In the genomic region with DNA sequence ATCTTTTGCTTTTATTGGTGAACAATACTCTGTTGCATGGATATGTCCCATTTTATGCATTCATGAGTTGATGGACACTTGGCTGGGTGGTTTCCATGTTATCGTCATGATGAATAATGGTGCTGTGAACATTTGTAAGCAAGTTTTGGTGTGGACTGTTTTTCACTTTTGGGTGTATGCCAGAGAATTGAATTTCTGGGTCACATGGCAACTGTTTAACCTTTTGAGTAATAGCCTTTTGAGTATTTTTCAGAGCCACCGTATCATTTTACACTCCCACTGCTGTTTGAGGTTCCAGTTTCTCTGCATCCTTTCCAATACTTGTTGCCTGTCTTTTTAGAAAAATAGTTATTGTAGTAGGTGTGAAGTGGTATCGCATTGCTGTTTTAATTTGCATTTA, we compare ENCODE assay signal across 20 cellular contexts.
DNase-seq lines count a peak whose midpoint lies in the region; ATAC-seq, FAIRE-seq and TF ChIP-seq lines count a peak whose summit lies in the region.
"Had no signal": no experiment of that assay in that cellular context is flagged by ENCODE, and none has a peak within 500 bp of the region (broad histone marks: within the 10 kb centered on the region; RNA-seq: fewer than 3 reads in every experiment).

No MANE protein-coding gene starts in this region.

- FAIRE-seq in bronchial epithelial cell (lab: Jason Lieb, UNC), result no peak
- FAIRE-seq: frontal cortex had no signal

- TF ChIP-seq CTCF in bronchial epithelial cell (IDR thresholded peaks at IDR 0.05; ENCODE audit: insufficient read depth, low read length, severe bottlenecking) (no peak), psoas muscle (IDR thresholded peaks at IDR 0.05) (no peak), smooth muscle cell (IDR thresholded peaks at IDR 0.05; ENCODE audit: borderline replicate concordance, insufficient read depth, poor library complexity, severe bottlenecking) (no peak)

- intact Hi-C loops in psoas muscle (cut with DNase I), result loop anchor here in 1 of 2 donors (5.0 kb wide), 1 partner anchor 36 kb away; no protein-coding TSS in a partner anchor

- no peak for DNase-seq in activated T-cell treated with anti-CD3 and anti-CD28 coated beads, Interleukin-2, amount 50 U/mL, for 72 hours
- DNase-seq in activated T-cell treated with anti-CD3 and anti-CD28 coated beads for 4 hours (no peak), NCI-H2171 treated with DMSO at 0.1 percent for 48 hours (lab: John Stamatoyannopoulos, UW) (peak; percentile 74), bronchial epithelial cell (ENCODE audit: low read depth) (peak; percentile 92), psoas muscle (no peak), smooth muscle cell (lab: John Stamatoyannopoulos, UW; ENCODE audit: unreplicated experiment) (no peak)
- no peak for DNase-seq in stimulated activated effector memory CD8-positive, alpha-beta T cell treated with anti-CD3 and anti-CD28 coated beads, Interleukin-12 subunit alpha, Interleukin-12 subunit beta, amount 100 ng/mL, for 72 hours (ENCODE audit: low spot score in 2 of 2)
- DNase-seq: activated naive CD4-positive, alpha-beta T cell treated with anti-CD3 and anti-CD28 coated beads for 36 hours; Caco-2; effector CD4-positive, alpha-beta T cell; GDM1; naive B cell; stimulated activated naive CD4-positive, alpha-beta T cell treated with Interleukin-2 at 50 U/mL for 16 hours; uterus had no signal

- H3K9me3 ChIP-seq in psoas muscle (no peaks in the 10 kb centered on the region), smooth muscle cell (replicated peaks; ENCODE audit: low read depth) (no peaks in the 10 kb centered on the region)
- H3K9me3 ChIP-seq: Caco-2, uterus had no signal

- H2AFZ ChIP-seq in smooth muscle cell (ENCODE audit: low read depth), result no peak overlapping the region
- H2AFZ ChIP-seq: parathyroid adenoma had no signal

- H3K27me3 ChIP-seq in bronchial epithelial cell (ENCODE audit: control insufficient read depth, insufficient read depth, low read length) (no peaks in the 10 kb centered on the region), psoas muscle (ENCODE audit: insufficient read depth in 3 of 3, low read length in 2 of 3) (no peaks in the 10 kb centered on the region), smooth muscle cell (ENCODE audit: low read depth) (no peaks in the 10 kb centered on the region)
- H3K27me3 ChIP-seq: cardiac muscle cell, uterus had no signal

- H3K36me3 ChIP-seq in bronchial epithelial cell (ENCODE audit: control insufficient read depth, insufficient read depth, low read length) (no peaks in the 10 kb centered on the region), psoas muscle (ENCODE audit: insufficient read depth in 1 of 2, low read depth in 1 of 2) (no peaks in the 10 kb centered on the region), smooth muscle cell (ENCODE audit: low read depth) (no peaks in the 10 kb centered on the region)
- H3K36me3 ChIP-seq: cardiac muscle cell, uterus had no signal

- H3K27me3 Mint-ChIP-seq in activated T-cell treated with anti-CD3 and anti-CD28 coated beads, Interleukin-2, amount 50 U/mL, for 72 hours (ENCODE audit: low read depth), result no peaks in the 10 kb centered on the region
- H3K27me3 Mint-ChIP-seq: naive B cell had no signal

- no peak overlapping the region for H3K27ac ChIP-seq in psoas muscle
- no peak overlapping the region for H3K27ac ChIP-seq in smooth muscle cell (ENCODE audit: low read depth)
- H3K27ac ChIP-seq: cardiac muscle cell, parathyroid adenoma, RWPE1, uterus, VCaP had no signal

- peaks cover 8% of the 10 kb centered on the region for H3F3A ChIP-seq in smooth muscle cell (ENCODE audit: low read depth)

- peak overlapping the region; percentile 82 for H3K27ac Mint-ChIP-seq in activated T-cell treated with anti-CD3 and anti-CD28 coated beads, Interleukin-2, amount 50 U/mL, for 72 hours
- H3K27ac Mint-ChIP-seq in stimulated activated effector memory CD8-positive, alpha-beta T cell treated with anti-CD3 and anti-CD28 coated beads, Interleukin-12 subunit alpha, Interleukin-12 subunit beta, amount 100 ng/mL, for 72 hours, result peak overlapping the region; percentile 45
- H3K27ac Mint-ChIP-seq: activated naive CD4-positive, alpha-beta T cell treated with anti-CD3 and anti-CD28 coated beads for 36 hours had no signal

- peaks cover 85% of the 10 kb centered on the region for H3K4me1 Mint-ChIP-seq in activated T-cell treated with anti-CD3 and anti-CD28 coated beads, Interleukin-2, amount 50 U/mL, for 72 hours (ENCODE audit: low read depth)
- H3K4me1 Mint-ChIP-seq in stimulated activated effector memory CD8-positive, alpha-beta T cell treated with anti-CD3 and anti-CD28 coated beads, Interleukin-12 subunit alpha, Interleukin-12 subunit beta, amount 100 ng/mL, for 72 hours, result peaks cover 74% of the 10 kb centered on the region

- no peak overlapping the region for H3K9ac ChIP-seq in smooth muscle cell (ENCODE audit: low read depth)
- H3K9ac ChIP-seq: parathyroid adenoma had no signal

- 45 to 57% (median 53%) methylated on average over 3 of the region's 3 CpGs for WGBS in psoas muscle, 3 donors
- 95% methylated on average over 3 of the region's 3 CpGs for WGBS in smooth muscle cell (ENCODE audit: low lambda C conversion rate)

- H3K4me1 ChIP-seq in psoas muscle (peaks cover 61% of the 10 kb centered on the region), smooth muscle cell (ENCODE audit: low read depth) (peaks cover 9% of the 10 kb centered on the region)
- H3K4me1 ChIP-seq: Caco-2, parathyroid adenoma, uterus had no signal

- no peaks in the 10 kb centered on the region for H3K9me3 Mint-ChIP-seq in activated T-cell treated with anti-CD3 and anti-CD28 coated beads, Interleukin-2, amount 50 U/mL, for 72 hours
- H3K9me3 Mint-ChIP-seq in stimulated activated effector memory CD8-positive, alpha-beta T cell treated with anti-CD3 and anti-CD28 coated beads, Interleukin-12 subunit alpha, Interleukin-12 subunit beta, amount 100 ng/mL, for 72 hours, result no peaks in the 10 kb centered on the region
- H3K9me3 Mint-ChIP-seq: activated naive CD4-positive, alpha-beta T cell treated with anti-CD3 and anti-CD28 coated beads for 36 hours; naive B cell had no signal

- peak overlapping the region in 1 of 2 donors; percentile 47 for H3K4me3 Mint-ChIP-seq in activated T-cell treated with anti-CD3 and anti-CD28 coated beads, Interleukin-2, amount 50 U/mL, for 72 hours
- H3K4me3 Mint-ChIP-seq in stimulated activated effector memory CD8-positive, alpha-beta T cell treated with anti-CD3 and anti-CD28 coated beads, Interleukin-12 subunit alpha, Interleukin-12 subunit beta, amount 100 ng/mL, for 72 hours, result no peak overlapping the region
- H3K4me3 Mint-ChIP-seq: activated naive CD4-positive, alpha-beta T cell treated with anti-CD3 and anti-CD28 coated beads for 36 hours had no signal

- peaks cover 51% of the 10 kb centered on the region for H3K79me2 ChIP-seq in smooth muscle cell (ENCODE audit: low read depth)

- ATAC-seq in activated T-cell treated with anti-CD3 and anti-CD28 coated beads, Interleukin-2, amount 50 U/mL, for 72 hours (replicated peaks in 1 of 2), result peak; percentile 44 to 80
- ATAC-seq in stimulated activated effector memory CD8-positive, alpha-beta T cell treated with anti-CD3 and anti-CD28 coated beads, Interleukin-12 subunit alpha, Interleukin-12 subunit beta, amount 100 ng/mL, for 72 hours, result peak; percentile 81
- no peak for ATAC-seq in psoas muscle
- no peak for ATAC-seq in GM18502 (IDR thresholded peaks at IDR 0.05; ENCODE audit: poor library complexity, unreplicated experiment)

- H3K4me2 ChIP-seq in smooth muscle cell, result no peak overlapping the region

- H3K4me3 ChIP-seq in bronchial epithelial cell (ENCODE audit: low read depth, low read length) (no peak overlapping the region), psoas muscle (no peak overlapping the region), smooth muscle cell (no peak overlapping the region)
- H3K4me3 ChIP-seq: cardiac muscle cell, uterus had no signal

- H3K36me3 Mint-ChIP-seq in activated T-cell treated with anti-CD3 and anti-CD28 coated beads, Interleukin-2, amount 50 U/mL, for 72 hours (ENCODE audit: insufficient read depth in 2 of 2), result peaks cover 8 to 16% of the 10 kb centered on the region in 2 donors
- peaks cover 32% of the 10 kb centered on the region for H3K36me3 Mint-ChIP-seq in stimulated activated effector memory CD8-positive, alpha-beta T cell treated with anti-CD3 and anti-CD28 coated beads, Interleukin-12 subunit alpha, Interleukin-12 subunit beta, amount 100 ng/mL, for 72 hours

- peaks cover 99% of the 10 kb centered on the region for H4K20me1 ChIP-seq in smooth muscle cell (ENCODE audit: low read depth)

Comparison
In these comparisons a context has a peak if more than half of its experiments do, and no peak if none do; other contexts are left out.
1. ATAC-seq: peak in activated T-cell treated with anti-CD3 and anti-CD28 coated beads, Interleukin-2, amount 50 U/mL, for 72 hours (2 of 2) and stimulated activated effector memory CD8-positive, alpha-beta T cell treated with anti-CD3 and anti-CD28 coated beads, Interleukin-12 subunit alpha, Interleukin-12 subunit beta, amount 100 ng/mL, for 72 hours (single experiment); none in psoas muscle (0 of 4) and GM18502 (single experiment).
2. DNase-seq: peak in NCI-H2171 treated with DMSO at 0.1 percent for 48 hours (single experiment) and bronchial epithelial cell (single experiment); none in activated T-cell treated with anti-CD3 and anti-CD28 coated beads, Interleukin-2, amount 50 U/mL, for 72 hours (0 of 2), activated T-cell treated with anti-CD3 and anti-CD28 coated beads for 4 hours (single experiment), stimulated activated effector memory CD8-positive, alpha-beta T cell treated with anti-CD3 and anti-CD28 coated beads, Interleukin-12 subunit alpha, Interleukin-12 subunit beta, amount 100 ng/mL, for 72 hours (0 of 2), psoas muscle (0 of 2) and smooth muscle cell (single experiment).